8 cellular contexts compared by ENCODE assay signal in genomic region chr12:111841750-111842555, GRCh38. TPM values are rescaled to one million over a fixed set of nuclear protein-coding genes. Genes with fewer than 3 reads are reported as not detected.
A peak's percentile ranks its signal among the peaks of the same experiment; 100 is the strongest.
DNase-seq lines count a peak whose midpoint lies in the region; ATAC-seq and TF ChIP-seq lines count a peak whose summit lies in the region.

Gene MAPKAPK5 (plus strand): TSS chr12:111842228. CDS start chr12:111842734, 506 bp downstream.

- DNase-seq in NCI-H526 (lab: John Stamatoyannopoulos, UW) (peak; percentile 88 to 97), colonic mucosa (peak; percentile 95)
- DNase-seq in activated CD4-positive, alpha-beta T cell treated with anti-CD3 and anti-CD28 coated beads for 48 hours, result peak; percentile 98
- DNase-seq in stimulated activated CD4-positive, alpha-beta T cell treated with anti-CD3 and anti-CD28 coated beads, Interleukin-1b, Interleukin-23, amount 100 ng/mL, for 24 hours (ENCODE audit: low read depth in 4 of 4, low spot score in 1 of 4), result peak; percentile 93 to 98 (median 95)

- ATAC-seq in GM19324 (IDR thresholded peaks at IDR 0.05; ENCODE audit: low FRiP score, unreplicated experiment) (peak; percentile 90), HG03460 (IDR thresholded peaks at IDR 0.05; ENCODE audit: unreplicated experiment) (peak; percentile 81)

- H3K27ac ChIP-seq in BLaER1 (peak within 1 kb of the TSS; percentile 96), colonic mucosa (peak within 1 kb of the TSS; percentile 94), layer of hippocampus (ENCODE audit: low read depth, low read length) (peak within 1 kb of the TSS; percentile 96)

- H3K4me3 ChIP-seq in BLaER1 (peak within 1 kb of the TSS; percentile 99), colonic mucosa (peak within 1 kb of the TSS; percentile 98)

- H3K4me1 ChIP-seq in BLaER1 (peaks cover 43% of the 10 kb centered on the region), colonic mucosa (peaks cover 18% of the 10 kb centered on the region)

- intact Hi-C loops in colonic mucosa (cut with DNase I), result no loop called here

- H3K9ac ChIP-seq in BLaER1, result peak within 1 kb of the TSS; percentile 96
- H3K9ac ChIP-seq in colonic mucosa (ENCODE audit: low read depth in 2 of 2, low read length in 2 of 2), result peak within 1 kb of the TSS; percentile 84 to 97

- H3K9me3 ChIP-seq in BLaER1 (peaks cover 3% of the 10 kb centered on the region; the same call in 1 of the 2 replicates), colonic mucosa (no peaks in the 10 kb centered on the region)

- no peaks in the 10 kb centered on the region for H3K27me3 ChIP-seq in BLaER1
- no peaks in the 10 kb centered on the region for H3K27me3 ChIP-seq in colonic mucosa
- no peaks in the 10 kb centered on the region for H3K27me3 ChIP-seq in layer of hippocampus (ENCODE audit: control insufficient read depth, insufficient read depth, low read length)

- TF ChIP-seq CTCF in colonic mucosa (IDR thresholded peaks at IDR 0.05), result no peak

- peaks cover 51% of the 10 kb centered on the region for H4K20me1 ChIP-seq in BLaER1

- H3K4me2 ChIP-seq in BLaER1, result peak within 1 kb of the TSS; percentile 88

- H3K36me3 ChIP-seq in BLaER1 (peaks cover 56% of the 10 kb centered on the region), colonic mucosa (no peaks in the 10 kb centered on the region)

RNA-seq across cellular contexts. Expression of gene MAPKAPK5, which starts in this region (rescaled TPM):
- total RNA-seq in colonic mucosa, result 10 to 100 TPM; 76.9 to 84.8 TPM

Comparison
In these comparisons a context has a peak if more than half of its experiments do, and no peak if none do; other contexts are left out.
1. Peak in every context shown above with its lines: DNase-seq, ATAC-seq, H3K4me3 ChIP-seq and H3K27ac ChIP-seq.